ENCODE assay signal across 23 cellular contexts in the genomic region with DNA sequence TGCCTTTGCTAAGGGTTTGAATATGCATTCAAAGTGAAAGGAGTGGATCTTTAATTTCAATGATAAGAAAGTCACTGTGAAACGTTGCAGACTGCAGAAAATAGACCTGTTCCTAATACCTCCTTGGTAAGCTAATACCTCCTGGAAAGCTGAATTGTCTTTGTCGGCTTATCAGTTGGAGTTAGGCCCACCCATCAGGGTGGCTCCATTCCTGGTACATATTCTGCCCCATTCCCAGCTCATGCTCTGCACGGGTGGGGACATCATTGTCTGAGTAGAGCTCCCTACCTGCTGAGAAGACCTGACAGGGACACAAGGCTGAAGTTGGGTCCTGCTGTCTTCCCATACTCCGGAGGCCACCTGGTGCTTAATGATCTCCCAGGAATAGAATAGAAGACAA.
"Had no signal": no experiment of that assay in that cellular context is flagged by ENCODE, and none has a peak within 500 bp of the region (broad histone marks: within the 10 kb centered on the region; RNA-seq: fewer than 3 reads in every experiment).

No MANE protein-coding gene starts in this region.

- H3K27me3 ChIP-seq: gastrocnemius medialis, heart left ventricle, left lung, neutrophil, pancreas, right lobe of liver, tibial nerve, upper lobe of left lung had no signal

- H3K4me1 Mint-ChIP-seq: naive thymus-derived CD8-positive, alpha-beta T cell; stimulated activated naive B cell treated with anti-CD40 and anti-IgM and Interleukin-4, amounts not matched to agents 10 μg/mL and 1 μg/mL and 100 μg/mL, for 72 hours had no signal

- H3K4me3 Mint-ChIP-seq: effector memory CD8-positive, alpha-beta T cell; naive thymus-derived CD8-positive, alpha-beta T cell; nephron progenitor cell; stimulated activated naive B cell treated with anti-CD40 and anti-IgM and Interleukin-4, amounts not matched to agents 10 μg/mL and 1 μg/mL and 100 μg/mL, for 72 hours; stimulated activated naive CD8-positive, alpha-beta T cell treated with anti-CD3 and anti-CD28 coated beads, Interleukin-15, Interleukin-2, amounts not matched to agents 100 ng/mL and 50 ng/mL, for 24 hours had no signal

- H3K4me1 ChIP-seq: gastrocnemius medialis, heart left ventricle, left lung, pancreas, right lobe of liver, tibial nerve, upper lobe of left lung had no signal

- H3K36me3 ChIP-seq: gastrocnemius medialis, heart left ventricle, left lung, neutrophil, pancreas, right lobe of liver, thoracic aorta, tibial nerve, upper lobe of left lung had no signal

- H2AFZ ChIP-seq: hepatocyte had no signal

- H3K9me3 ChIP-seq: gastrocnemius medialis, heart left ventricle, left lung, neutrophil, pancreas, right lobe of liver, thoracic aorta, tibial nerve, upper lobe of left lung had no signal

- H3K36me3 Mint-ChIP-seq: naive thymus-derived CD8-positive, alpha-beta T cell; stimulated activated naive B cell treated with anti-CD40 and anti-IgM and Interleukin-4, amounts not matched to agents 10 μg/mL and 1 μg/mL and 100 μg/mL, for 72 hours had no signal

- H3K27ac Mint-ChIP-seq: effector memory CD8-positive, alpha-beta T cell; naive thymus-derived CD8-positive, alpha-beta T cell; nephron progenitor cell; stimulated activated naive B cell treated with anti-CD40 and anti-IgM and Interleukin-4, amounts not matched to agents 10 μg/mL and 1 μg/mL and 100 μg/mL, for 72 hours; stimulated activated naive CD8-positive, alpha-beta T cell treated with anti-CD3 and anti-CD28 coated beads, Interleukin-15, Interleukin-2, amounts not matched to agents 100 ng/mL and 50 ng/mL, for 24 hours had no signal

- H3K4me2 ChIP-seq: hepatocyte had no signal

- H3K9me3 Mint-ChIP-seq: effector memory CD8-positive, alpha-beta T cell; naive thymus-derived CD8-positive, alpha-beta T cell; nephron progenitor cell; stimulated activated naive CD8-positive, alpha-beta T cell treated with anti-CD3 and anti-CD28 coated beads, Interleukin-15, Interleukin-2, amounts not matched to agents 100 ng/mL and 50 ng/mL, for 24 hours had no signal

- DNase-seq: cortex of kidney; effector memory CD8-positive, alpha-beta T cell; foreskin fibroblast; gastrocnemius medialis; heart left ventricle; left cardiac atrium; left lung; mesenchymal stem cell; midbrain; naive thymus-derived CD8-positive, alpha-beta T cell; nephron progenitor cell; pancreas; right lobe of liver; small intestine; stimulated activated CD4-positive, alpha-beta T cell treated with anti-CD3 and anti-CD28 coated beads, Interleukin-15, amount 100 ng/mL, for 24 hours; stimulated activated CD4-positive, alpha-beta T cell treated with anti-CD3 and anti-CD28 coated beads, Interleukin-2, amount 100 ng/mL, for 48 hours; stimulated activated naive B cell treated with anti-CD40 and anti-IgM and Interleukin-4, amounts not matched to agents 10 μg/mL and 1 μg/mL and 100 μg/mL, for 72 hours; upper lobe of left lung had no signal

- H3K27ac ChIP-seq: gastrocnemius medialis, heart left ventricle, hepatocyte, left lung, neutrophil, pancreas, right lobe of liver, thoracic aorta, tibial nerve, upper lobe of left lung had no signal

- H3K4me3 ChIP-seq: gastrocnemius medialis, heart left ventricle, hepatocyte, left lung, pancreas, right lobe of liver, thoracic aorta, tibial nerve, upper lobe of left lung had no signal

- H3K79me2 ChIP-seq: hepatocyte had no signal
